ENCODE assay signal across 8 cellular contexts in genomic region chr9:32378496-32378895, GRCh38. TPM values are rescaled to one million over a fixed set of nuclear protein-coding genes. Genes with fewer than 3 reads are reported as not detected.
DNase-seq lines count a peak whose midpoint lies in the region; ATAC-seq and TF ChIP-seq lines count a peak whose summit lies in the region.

No MANE protein-coding gene starts in this region.

- peak; percentile 67 for DNase-seq in activated effector memory CD4-positive, alpha-beta T cell treated with anti-CD3 and anti-CD28 coated beads, Interleukin-2, amount 50 U/mL, for 16 hours
- no peak for DNase-seq in activated effector memory CD4-positive, alpha-beta T cell treated with Interleukin-2 at 50 U/mL for 16 hours
- peak; percentile 54 for DNase-seq in HPDE6-E6E7 (ENCODE audit: extremely low spot score)
- peak; percentile 83 for DNase-seq in NCI-H82 (lab: John Stamatoyannopoulos, UW)
- peak in 1 of 2 donors; percentile 39 for DNase-seq in activated naive CD4-positive, alpha-beta T cell treated with anti-CD3 and anti-CD28 coated beads, Interleukin-2, amount 50 U/mL, for 72 hours (ENCODE audit: low spot score in 2 of 2)
- peak; percentile 67 to 85 for DNase-seq in cardiac muscle cell (ENCODE audit: low read depth in 1 of 2, low spot score in 1 of 2)
- DNase-seq in renal cortical epithelial cell (ENCODE audit: low read depth): peak; percentile 69

- peak; percentile 81 for ATAC-seq in GM21526 (IDR thresholded peaks at IDR 0.05; ENCODE audit: low FRiP score, unreplicated experiment)
- ATAC-seq in activated naive CD4-positive, alpha-beta T cell treated with anti-CD3 and anti-CD28 coated beads, Interleukin-2, amount 50 U/mL, for 72 hours: peak; percentile 77 to 83

- no peak overlapping the region for H3K4me3 ChIP-seq in cardiac muscle cell

- H3K36me3 ChIP-seq in cardiac muscle cell: no peaks in the 10 kb centered on the region

- peak; percentile 88 for TF ChIP-seq CTCF in cardiac muscle cell (IDR thresholded peaks at IDR 0.05; ENCODE audit: low read depth, low read length)

- no peaks in the 10 kb centered on the region for H3K36me3 Mint-ChIP-seq in activated naive CD4-positive, alpha-beta T cell treated with anti-CD3 and anti-CD28 coated beads, Interleukin-2, amount 50 U/mL, for 72 hours

- no peaks in the 10 kb centered on the region for H3K4me1 ChIP-seq in cardiac muscle cell (ENCODE audit: low read depth)

- no peak overlapping the region for H3K27ac ChIP-seq in cardiac muscle cell

- H3K9me3 ChIP-seq in cardiac muscle cell (ENCODE audit: low read depth): no peaks in the 10 kb centered on the region

- H3K9me3 Mint-ChIP-seq in activated naive CD4-positive, alpha-beta T cell treated with anti-CD3 and anti-CD28 coated beads, Interleukin-2, amount 50 U/mL, for 72 hours: no peaks in the 10 kb centered on the region

- no peak overlapping the region for H3K27ac Mint-ChIP-seq in activated naive CD4-positive, alpha-beta T cell treated with anti-CD3 and anti-CD28 coated beads, Interleukin-2, amount 50 U/mL, for 72 hours

- peaks cover 38% of the 10 kb centered on the region for H3K27me3 ChIP-seq in cardiac muscle cell

RNA-seq across cellular contexts. Expression of gene ACO1, which starts 5.9 kb away (rescaled TPM):
- 10 to 100 TPM in 1 of 2 donors, 1 to 10 TPM in 1; 9.9 to 16.7 TPM for total RNA-seq in activated naive CD4-positive, alpha-beta T cell treated with anti-CD3 and anti-CD28 coated beads, Interleukin-2, amount 50 U/mL, for 72 hours
- total RNA-seq in cardiac muscle cell (42.1 and 42.9 TPM in 2 replicates), renal cortical epithelial cell (78.0 and 190 TPM in 2 replicates)
- 51.5 and 56.8 TPM in 2 replicates for polyA plus RNA-seq in cardiac muscle cell
